Comparison of ENCODE assay signal across 1 cellular context in genomic region chr2:239461551-239462515, GRCh38.
TF ChIP-seq lines count a peak whose summit lies in the region.

No MANE protein-coding gene starts in this region.

TF ChIP-seq in GM23338, 12 proteins besides CTCF, POLR2A, EP300 and RAD21 (continued from another document):
- TF ChIP-seq POLR2AphosphoS5 (IDR thresholded peaks at IDR 0.05; ENCODE audit: low read depth), result no peak
- TF ChIP-seq JUNB (IDR thresholded peaks at IDR 0.05; ENCODE audit: unreplicated experiment), result no peak
- TF ChIP-seq STAT1 (IDR thresholded peaks at IDR 0.05; ENCODE audit: unreplicated experiment), result no peak
- no peak for TF ChIP-seq ZNF462 (CRISPR knock-in tag; IDR thresholded peaks at IDR 0.05)
- TF ChIP-seq ZNF331 (CRISPR knock-in tag; IDR thresholded peaks at IDR 0.05; ENCODE audit: low read depth), result no peak
- no peak for TF ChIP-seq EZH2phosphoT487 (IDR thresholded peaks at IDR 0.05; ENCODE audit: unreplicated experiment)
- no peak for TF ChIP-seq ETS1 (IDR thresholded peaks at IDR 0.05)
- TF ChIP-seq ZNF114 (CRISPR knock-in tag; IDR thresholded peaks at IDR 0.05), result no peak
